11 cellular contexts compared by ENCODE assay signal in genomic region chr10:62059424-62059913, GRCh38.
A peak's percentile ranks its signal among the peaks of the same experiment; 100 is the strongest.
DNase-seq lines count a peak whose midpoint lies in the region; ATAC-seq and TF ChIP-seq lines count a peak whose summit lies in the region.
"Had no signal": no experiment of that assay in that cellular context is flagged by ENCODE, and none has a peak within 500 bp of the region (broad histone marks: within the 10 kb centered on the region; RNA-seq: fewer than 3 reads in every experiment).

No MANE protein-coding gene starts in this region.

- H3K27me3 ChIP-seq in SK-N-SH (ENCODE audit: insufficient read depth) (no peaks in the 10 kb centered on the region), gastrocnemius medialis (no peaks in the 10 kb centered on the region)
- H3K27me3 ChIP-seq: body of pancreas had no signal

- in situ Hi-C loops in gastrocnemius medialis (cut with MboI; ENCODE audit: low sequenced_read_pairs in 4 of 4), result loop anchor here in 2 of 4 donors (10.0 to 25.0 kb wide), 4 partner anchors 1122 to 1655 kb away; partner anchors contain the start of gene RHOBTB1 (in 1 of the 2)

- peak overlapping the region; percentile 73 to 94 for H3K27ac ChIP-seq in SK-N-SH (ENCODE audit: low read depth in 2 of 2, low read length in 1 of 2)
- H3K27ac ChIP-seq in gastrocnemius medialis, result peak overlapping the region; percentile 95 to 99 (median 96)
- H3K27ac ChIP-seq: KMS-11 had no signal

- DNase-seq in GM04504 (ENCODE audit: low read depth) (peak; percentile 62), SK-N-SH (no peak), fibroblast of mammary gland (ENCODE audit: low read depth) (peak; percentile 72), gastrocnemius medialis (no peak), midbrain (lab: John Stamatoyannopoulos, UW) (no peak)
- no peak for DNase-seq in stimulated activated naive CD4-positive, alpha-beta T cell treated with Interleukin-2 at 50 U/mL for 16 hours (lab: John Stamatoyannopoulos, UW)
- no peak for DNase-seq in activated CD4-positive, alpha-beta T cell treated with anti-CD3 and anti-CD28 coated beads for 4 hours
- DNase-seq: body of pancreas, NCI-H524 had no signal

- H3K9me2 ChIP-seq in SK-N-SH, result no peaks in the 10 kb centered on the region

- H3K4me3 ChIP-seq in SK-N-SH (ENCODE audit: low read depth in 2 of 2, low read length in 1 of 2) (no peak overlapping the region), fibroblast of mammary gland (ENCODE audit: control insufficient read depth, low read depth, low read length) (no peak overlapping the region), gastrocnemius medialis (peak overlapping the region in 3 of 4 donors; percentile 72 to 79 (median 77))
- H3K4me3 ChIP-seq: body of pancreas had no signal

- no peak overlapping the region for H3K9ac ChIP-seq in SK-N-SH
- H3K9ac ChIP-seq: KMS-11 had no signal

- POLR2A ChIA-PET in SK-N-SH (lab: Yijun Ruan, JAX), result interaction anchor here (1.1 to 1.5 kb wide), 2 partner anchors 11 to 15 kb away, joined by 3 to 4 read pairs; no protein-coding TSS in a partner anchor

- peaks cover 91% of the 10 kb centered on the region for H3K79me2 ChIP-seq in SK-N-SH (ENCODE audit: insufficient read depth)

- H3K36me3 ChIP-seq in SK-N-SH (replicated peaks in 1 of 2; ENCODE audit: control insufficient read depth in 1 of 2, insufficient read depth in 2 of 2, low read length in 1 of 2) (peaks cover 62 to 86% of the 10 kb centered on the region in 2 experiments), gastrocnemius medialis (peaks cover 2 to 74% of the 10 kb centered on the region in 2 donors)

- no peak for TF ChIP-seq CTCF in SK-N-SH (IDR thresholded peaks at IDR 0.05)
- no peak for TF ChIP-seq CTCF in fibroblast of mammary gland (conservative IDR thresholded peaks at IDR 0.05; ENCODE audit: control insufficient read depth, insufficient read depth, low read depth, low read length)
- TF ChIP-seq CTCF in gastrocnemius medialis (IDR thresholded peaks at IDR 0.05 in 4 of 5, conservative IDR thresholded peaks at IDR 0.05 in 1 of 5), result no peak

- TF ChIP-seq RAD21 in SK-N-SH (IDR thresholded peaks at IDR 0.05; ENCODE audit: low read length), result no peak

- H3K4me1 ChIP-seq in SK-N-SH (ENCODE audit: control insufficient read depth in 1 of 2, insufficient read depth in 2 of 2, low read depth in 1 of 2, low read length in 1 of 2) (peaks cover 42 to 80% of the 10 kb centered on the region in 2 experiments), gastrocnemius medialis (peaks cover 62 to 99% of the 10 kb centered on the region in 2 donors)

- peak; percentile 35 to 72; a peak in 3 of 4 replicates for TF ChIP-seq EP300 in SK-N-SH (IDR thresholded peaks at IDR 0.05; ENCODE audit: borderline replicate concordance in 1 of 2, low read depth in 1 of 2, low read length in 1 of 2)

- H2AFZ ChIP-seq in SK-N-SH (ENCODE audit: low read depth), result no peak overlapping the region

- H4K20me1 ChIP-seq in SK-N-SH (ENCODE audit: insufficient read depth), result no peaks in the 10 kb centered on the region

- ATAC-seq in gastrocnemius medialis (no peak), HG02973 (IDR thresholded peaks at IDR 0.05; ENCODE audit: unreplicated experiment) (no peak)
- ATAC-seq: body of pancreas had no signal

- 25% methylated on average over 4 of the region's 4 CpGs for WGBS in SK-N-SH (ENCODE audit: low lambda C conversion rate)

- CTCF ChIA-PET in SK-N-SH (lab: Yijun Ruan, JAX), result interaction anchor here (0.9 to 3.1 kb wide), 5 partner anchors 13 to 206 kb away, joined by 3 to 15 read pairs (median 4); no protein-coding TSS in a partner anchor

- peaks cover 54% of the 10 kb centered on the region for H3F3A ChIP-seq in SK-N-SH (replicated peaks; ENCODE audit: insufficient read depth)

- peak overlapping the region; percentile 61; the same call in 1 of the 2 replicates for H3K4me2 ChIP-seq in SK-N-SH
- H3K4me2 ChIP-seq: KMS-11 had no signal

- no peaks in the 10 kb centered on the region for H3K9me3 ChIP-seq in SK-N-SH
- no peaks in the 10 kb centered on the region for H3K9me3 ChIP-seq in gastrocnemius medialis
- H3K9me3 ChIP-seq: body of pancreas had no signal

- intact Hi-C loops in gastrocnemius medialis (cut with DNase I; ENCODE audit: low total_unique reads), result loop anchor here (10.0 kb wide), 1 partner anchor 1205 kb away; no protein-coding TSS in a partner anchor

- TF ChIP-seq POLR2A in gastrocnemius medialis (IDR thresholded peaks at IDR 0.05), result no peak

TF ChIP-seq in SK-N-SH, 30 proteins besides CTCF, POLR2A, EP300 and RAD21:
- TF ChIP-seq MEF2A (IDR thresholded peaks at IDR 0.05; ENCODE audit: borderline replicate concordance, low read depth), result peak; percentile 61
- TF ChIP-seq TAF1 (IDR thresholded peaks at IDR 0.05; ENCODE audit: borderline replicate concordance, low read depth, low read length), result no peak
- 0 out of 2 replicates have a peak, but pooled peaks have one; percentile 10 for TF ChIP-seq JUND (IDR thresholded peaks at IDR 0.05)
- TF ChIP-seq, protein P1, sequence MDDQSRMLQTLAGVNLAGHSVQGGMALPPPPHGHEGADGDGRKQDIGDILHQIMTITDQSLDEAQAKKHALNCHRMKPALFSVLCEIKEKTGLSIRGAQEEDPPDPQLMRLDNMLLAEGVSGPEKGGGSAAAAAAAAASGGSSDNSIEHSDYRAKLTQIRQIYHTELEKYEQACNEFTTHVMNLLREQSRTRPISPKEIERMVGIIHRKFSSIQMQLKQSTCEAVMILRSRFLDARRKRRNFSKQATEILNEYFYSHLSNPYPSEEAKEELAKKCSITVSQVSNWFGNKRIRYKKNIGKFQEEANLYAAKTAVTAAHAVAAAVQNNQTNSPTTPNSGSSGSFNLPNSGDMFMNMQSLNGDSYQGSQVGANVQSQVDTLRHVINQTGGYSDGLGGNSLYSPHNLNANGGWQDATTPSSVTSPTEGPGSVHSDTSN (IDR thresholded peaks at IDR 0.05), result peak; percentile 60
- no peak for TF ChIP-seq SIN3A (IDR thresholded peaks at IDR 0.05; ENCODE audit: borderline replicate concordance, low read depth, low read length)
- TF ChIP-seq NFIC (IDR thresholded peaks at IDR 0.05; ENCODE audit: borderline replicate concordance), result peak; percentile 25; the same call in 1 of the 2 replicates
- TF ChIP-seq, protein P2, sequence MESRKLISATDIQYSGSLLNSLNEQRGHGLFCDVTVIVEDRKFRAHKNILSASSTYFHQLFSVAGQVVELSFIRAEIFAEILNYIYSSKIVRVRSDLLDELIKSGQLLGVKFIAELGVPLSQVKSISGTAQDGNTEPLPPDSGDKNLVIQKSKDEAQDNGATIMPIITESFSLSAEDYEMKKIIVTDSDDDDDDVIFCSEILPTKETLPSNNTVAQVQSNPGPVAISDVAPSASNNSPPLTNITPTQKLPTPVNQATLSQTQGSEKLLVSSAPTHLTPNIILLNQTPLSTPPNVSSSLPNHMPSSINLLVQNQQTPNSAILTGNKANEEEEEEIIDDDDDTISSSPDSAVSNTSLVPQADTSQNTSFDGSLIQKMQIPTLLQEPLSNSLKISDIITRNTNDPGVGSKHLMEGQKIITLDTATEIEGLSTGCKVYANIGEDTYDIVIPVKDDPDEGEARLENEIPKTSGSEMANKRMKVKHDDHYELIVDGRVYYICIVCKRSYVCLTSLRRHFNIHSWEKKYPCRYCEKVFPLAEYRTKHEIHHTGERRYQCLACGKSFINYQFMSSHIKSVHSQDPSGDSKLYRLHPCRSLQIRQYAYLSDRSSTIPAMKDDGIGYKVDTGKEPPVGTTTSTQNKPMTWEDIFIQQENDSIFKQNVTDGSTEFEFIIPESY (IDR thresholded peaks at IDR 0.05; ENCODE audit: borderline replicate concordance, low read depth), result no peak
- TF ChIP-seq TEAD4 (IDR thresholded peaks at IDR 0.05; ENCODE audit: borderline replicate concordance, insufficient read depth), result 0 out of 2 replicates have a peak, but pooled peaks have one; percentile 15

Comparison
In these comparisons a context has a peak if more than half of its experiments do, and no peak if none do; other contexts are left out.
1. DNase-seq: peak in GM04504 (single experiment) and fibroblast of mammary gland (single experiment); none in SK-N-SH (single experiment), gastrocnemius medialis (0 of 2), stimulated activated naive CD4-positive, alpha-beta T cell treated with Interleukin-2 at 50 U/mL for 16 hours (single experiment), midbrain (single experiment) and activated CD4-positive, alpha-beta T cell treated with anti-CD3 and anti-CD28 coated beads for 4 hours (0 of 2).
2. H3K4me3 ChIP-seq: peak in gastrocnemius medialis (3 of 4); none in SK-N-SH (0 of 2) and fibroblast of mammary gland (single experiment).